Comparison of ENCODE assay signal across 18 cellular contexts in the genomic region with DNA sequence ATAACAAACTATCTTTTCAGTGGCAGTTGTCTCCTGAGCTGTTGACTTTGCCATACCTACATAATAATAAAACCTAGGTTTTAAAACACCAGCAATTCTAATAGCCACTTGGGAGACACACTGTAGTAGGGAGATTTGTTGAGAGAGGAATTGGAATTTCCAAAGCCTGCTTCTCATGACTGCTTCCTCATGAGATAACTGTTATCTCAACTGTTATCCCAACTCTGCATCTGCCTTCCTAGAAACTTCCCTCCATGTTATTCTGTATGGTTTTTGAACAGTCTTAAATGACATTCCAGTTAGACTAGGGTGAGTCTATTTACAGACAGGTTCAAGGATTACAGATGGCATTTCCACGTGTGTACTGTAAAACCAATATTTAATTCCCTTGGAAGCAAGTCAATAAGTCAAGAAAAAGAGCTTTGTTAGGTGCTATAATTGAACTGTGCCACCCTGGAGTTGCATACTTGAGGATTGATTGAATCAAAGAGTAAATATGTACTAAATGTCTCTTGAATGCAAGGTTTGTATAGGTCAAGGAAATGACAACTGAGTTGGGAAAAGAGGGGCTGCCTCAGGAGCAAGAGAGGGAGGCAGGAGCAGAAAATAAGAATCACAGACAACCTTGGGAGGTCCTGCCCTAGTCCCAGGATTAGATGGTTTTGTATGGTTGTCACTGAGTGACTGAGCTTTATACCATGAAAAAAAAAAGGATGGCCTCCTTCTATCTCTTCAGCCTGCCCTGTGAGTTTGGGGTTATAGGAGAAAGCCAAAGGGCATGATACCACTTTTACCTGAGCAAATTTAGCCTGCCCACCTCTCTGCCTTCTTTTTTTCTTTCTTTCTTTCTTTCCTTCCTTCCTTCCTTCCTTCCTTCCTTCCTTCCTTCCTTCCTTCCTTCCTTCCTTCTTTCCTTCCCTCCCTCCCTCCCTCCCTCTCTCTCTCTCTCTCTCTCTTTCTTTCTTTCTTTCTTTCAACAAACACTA. TPM values are rescaled to one million over a fixed set of nuclear protein-coding genes. Genes with fewer than 3 reads are reported as not detected.
DNase-seq lines count a peak whose midpoint lies in the region; ATAC-seq lines count a peak whose summit lies in the region.
"Had no signal": no experiment of that assay in that cellular context is flagged by ENCODE, and none has a peak within 500 bp of the region (broad histone marks: within the 10 kb centered on the region; RNA-seq: fewer than 3 reads in every experiment).

No MANE protein-coding gene starts in this region.

- H3K9me3 ChIP-seq in Karpas-422 (ENCODE audit: low read length), result no peaks in the 10 kb centered on the region
- H3K9me3 ChIP-seq: SK-N-SH had no signal

- peaks cover 7% of the 10 kb centered on the region; the same call in 1 of the 2 replicates for H3K4me1 ChIP-seq in Karpas-422 (ENCODE audit: low read length)

- no peaks in the 10 kb centered on the region for H3K79me2 ChIP-seq in Karpas-422 (ENCODE audit: low read length)

- peaks cover 15 to 23% (median 20%) of the 10 kb centered on the region in 3 donors for H3K36me3 Mint-ChIP-seq in immature natural killer cell
- peaks cover 27 to 41% of the 10 kb centered on the region in 2 donors for H3K36me3 Mint-ChIP-seq in stimulated activated naive B cell treated with anti-CD40 and anti-IgM and Interleukin-4, amounts not matched to agents 10 μg/mL and 1 μg/mL and 100 μg/mL, for 72 hours

- H3K27ac Mint-ChIP-seq in immature natural killer cell, result peak overlapping the region in 5 of 6 donors; percentile 2 to 77 (median 41)
- H3K27ac Mint-ChIP-seq in stimulated activated naive B cell treated with anti-CD40 and anti-IgM and Interleukin-4, amounts not matched to agents 10 μg/mL and 1 μg/mL and 100 μg/mL, for 72 hours, result peak overlapping the region; percentile 52

- H3K27ac ChIP-seq in Karpas-422 (ENCODE audit: low read length), result no peak overlapping the region
- H3K27ac ChIP-seq: 22Rv1, PC-9 had no signal

- DNase-seq in DMS53 (lab: John Stamatoyannopoulos, UW), result peak; percentile 48
- no peak for DNase-seq in DMS53 treated with DMSO at 0.1 percent for 48 hours (lab: John Stamatoyannopoulos, UW; ENCODE audit: unreplicated experiment)
- peak; percentile 26 for DNase-seq in NCI-H69 (lab: John Stamatoyannopoulos, UW)
- no peak for DNase-seq in immature natural killer cell
- DNase-seq in stimulated activated naive B cell treated with anti-CD40 and anti-IgM and Interleukin-4, amounts not matched to agents 10 μg/mL and 1 μg/mL and 100 μg/mL, for 72 hours, result no peak
- DNase-seq in Karpas-422, result no peak
- no peak for DNase-seq in ACHN
- DNase-seq in NCI-H2171 (lab: John Stamatoyannopoulos, UW), result no peak
- DNase-seq: C1 segment of cervical spinal cord, DMS153, IMR-90, NCI-H1436 treated with DMSO at 0.1 percent for 48 hours, NCI-H2081 treated with DMSO at 0.1 percent for 48 hours, NCI-H2227 treated with DMSO at 0.1 percent for 48 hours, NCI-H524 treated with DMSO at 0.1 percent for 48 hours, PC-9, SK-N-SH had no signal

- H2AFZ ChIP-seq in Karpas-422 (ENCODE audit: low read length), result no peak overlapping the region
- H2AFZ ChIP-seq: PC-9 had no signal

- ATAC-seq in stimulated activated naive B cell treated with anti-CD40 and anti-IgM and Interleukin-4, amounts not matched to agents 10 μg/mL and 1 μg/mL and 100 μg/mL, for 72 hours (replicated peaks), result no peak

- peaks cover 4% of the 10 kb centered on the region in 2 donors for H3K4me1 Mint-ChIP-seq in immature natural killer cell
- H3K4me1 Mint-ChIP-seq in stimulated activated naive B cell treated with anti-CD40 and anti-IgM and Interleukin-4, amounts not matched to agents 10 μg/mL and 1 μg/mL and 100 μg/mL, for 72 hours, result peaks cover 5 to 7% of the 10 kb centered on the region in 2 donors

- no peak overlapping the region for H3K9ac ChIP-seq in Karpas-422 (ENCODE audit: low read length)
- H3K9ac ChIP-seq: SK-N-SH had no signal

- H3K4me3 ChIP-seq in Karpas-422 (ENCODE audit: low read length), result no peak overlapping the region
- H3K4me3 ChIP-seq: PC-9 had no signal

- H3K4me3 Mint-ChIP-seq in immature natural killer cell, result no peak overlapping the region
- H3K4me3 Mint-ChIP-seq in stimulated activated naive B cell treated with anti-CD40 and anti-IgM and Interleukin-4, amounts not matched to agents 10 μg/mL and 1 μg/mL and 100 μg/mL, for 72 hours, result no peak overlapping the region

- H3K9me3 Mint-ChIP-seq in immature natural killer cell, result no peaks in the 10 kb centered on the region
- peaks cover 0 to 6% of the 10 kb centered on the region in 2 donors for H3K9me3 Mint-ChIP-seq in stimulated activated naive B cell treated with anti-CD40 and anti-IgM and Interleukin-4, amounts not matched to agents 10 μg/mL and 1 μg/mL and 100 μg/mL, for 72 hours

- peaks cover 0 to 2% (median 0%) of the 10 kb centered on the region in 3 donors for H3K27me3 Mint-ChIP-seq in immature natural killer cell (ENCODE audit: low read depth in 3 of 3)
- no peaks in the 10 kb centered on the region for H3K27me3 Mint-ChIP-seq in stimulated activated naive B cell treated with anti-CD40 and anti-IgM and Interleukin-4, amounts not matched to agents 10 μg/mL and 1 μg/mL and 100 μg/mL, for 72 hours

- H3K27me3 ChIP-seq in Karpas-422 (ENCODE audit: low read length), result no peaks in the 10 kb centered on the region

- no peaks in the 10 kb centered on the region for H4K20me1 ChIP-seq in Karpas-422 (ENCODE audit: insufficient read depth, low read depth, low read length)

- H3K4me2 ChIP-seq in Karpas-422 (ENCODE audit: low read depth, low read length, poor library complexity, severe bottlenecking), result no peak overlapping the region
- H3K4me2 ChIP-seq: PC-9, SK-N-SH had no signal

- in situ Hi-C loops in ACHN (cut with HindIII; ENCODE audit: low pct_ligation_motif_present, low pct_unique_long_range_greater_than_20kb, low sequenced_read_pairs), result no loop called here

- no peaks in the 10 kb centered on the region for H3K9me2 ChIP-seq in Karpas-422 (replicated peaks; ENCODE audit: insufficient read depth, low read length)
- H3K9me2 ChIP-seq: SK-N-SH had no signal

- peaks cover 33% of the 10 kb centered on the region; the same call in 1 of the 2 replicates for H3K36me3 ChIP-seq in Karpas-422 (ENCODE audit: insufficient read depth, low read length)

RNA-seq across cellular contexts. Expression of a gene that starts 9.9 kb away (rescaled TPM):
- polyA plus RNA-seq in immature natural killer cell, result 10 to 100 TPM; 66.9 to 90.9 (median 87.2) TPM
- total RNA-seq in Karpas-422 (2014; rRNA removed; shearing (Covaris generic); ENCODE audit: low replicate concordance), result 17.9 and 32.5 TPM in 2 replicates

Comparison
In these comparisons a context has a peak if more than half of its experiments do, and no peak if none do; other contexts are left out.
1. DNase-seq: peak in DMS53 (single experiment) and NCI-H69 (single experiment); none in DMS53 treated with DMSO at 0.1 percent for 48 hours (single experiment), immature natural killer cell (0 of 3), stimulated activated naive B cell treated with anti-CD40 and anti-IgM and Interleukin-4, amounts not matched to agents 10 μg/mL and 1 μg/mL and 100 μg/mL, for 72 hours (single experiment), Karpas-422 (single experiment), ACHN (single experiment) and NCI-H2171 (single experiment).